Comparison of ENCODE assay signal across 26 cellular contexts in genomic region chr20:12808006-12808567, GRCh38.
"Had no signal": no experiment of that assay in that cellular context is flagged by ENCODE, and none has a peak within 500 bp of the region (broad histone marks: within the 10 kb centered on the region; RNA-seq: fewer than 3 reads in every experiment).

No MANE protein-coding gene starts in this region.

- H3K4me1 ChIP-seq: heart left ventricle had no signal

- H3K27me3 ChIP-seq: brain microvascular endothelial cell, heart left ventricle, ovary had no signal

- H3K9me3 ChIP-seq: ovary, thoracic aorta had no signal

- H3K4me3 ChIP-seq: heart left ventricle, ovary, skin epidermis, thoracic aorta had no signal

- DNase-seq: activated CD4-positive, alpha-beta memory T cell treated with anti-CD3 and anti-CD28 coated beads, Interleukin-2, amount 10 ng/mL, durations not matched to agents 7 days and 5 days; activated CD4-positive, alpha-beta T cell treated with anti-CD3 and anti-CD28 coated beads for 48 hours; activated CD8-positive, alpha-beta memory T cell treated with anti-CD3 and anti-CD28 coated beads, Interleukin-2, amount 50 U/mL, for 48 hours; activated gamma-delta T cell treated with Interleukin-2 at 50 U/mL for 16 hours; activated naive CD4-positive, alpha-beta T cell treated with anti-CD3 and anti-CD28 coated beads, Interleukin-2, amount 50 U/mL, for 16 hours; activated T-cell treated with anti-CD3 and anti-CD28 coated beads, Interleukin-2, amount 50 U/mL, for 24 hours; amniotic stem cell; brain microvascular endothelial cell; cortex of kidney; foreskin fibroblast; heart left ventricle; hypothalamus; naive B cell; ovary; stimulated activated CD4-positive, alpha-beta T cell treated with anti-CD3 and anti-CD28 coated beads, Interleukin-12 subunit alpha, Interleukin-12 subunit beta, amount 100 ng/mL, for 4 hours; stimulated activated CD4-positive, alpha-beta T cell treated with anti-CD3 and anti-CD28 coated beads, Interleukin-4, amount 100 ng/mL, for 1 hour; trophoblast cell; WERI-Rb-1 had no signal

- H3K36me3 ChIP-seq: brain microvascular endothelial cell, heart left ventricle, ovary, thoracic aorta, WERI-Rb-1 had no signal

- H3K27ac ChIP-seq: brain microvascular endothelial cell, heart left ventricle, ovary, skin epidermis, thoracic aorta, WERI-Rb-1 had no signal

- ATAC-seq: activated CD4-positive, CD25-positive, alpha-beta regulatory T cell treated with anti-CD3 and anti-CD28 coated beads, Interleukin-2, amount 50 U/mL, for 24 hours; activated T-helper 17 cell treated with anti-CD3 and anti-CD28 coated beads, Interleukin-2, amount 50 U/mL, for 72 hours; esophagus mucosa; heart left ventricle; sciatic nerve had no signal

- FAIRE-seq: astrocyte, urothelium cell line had no signal
